In the genomic region with DNA sequence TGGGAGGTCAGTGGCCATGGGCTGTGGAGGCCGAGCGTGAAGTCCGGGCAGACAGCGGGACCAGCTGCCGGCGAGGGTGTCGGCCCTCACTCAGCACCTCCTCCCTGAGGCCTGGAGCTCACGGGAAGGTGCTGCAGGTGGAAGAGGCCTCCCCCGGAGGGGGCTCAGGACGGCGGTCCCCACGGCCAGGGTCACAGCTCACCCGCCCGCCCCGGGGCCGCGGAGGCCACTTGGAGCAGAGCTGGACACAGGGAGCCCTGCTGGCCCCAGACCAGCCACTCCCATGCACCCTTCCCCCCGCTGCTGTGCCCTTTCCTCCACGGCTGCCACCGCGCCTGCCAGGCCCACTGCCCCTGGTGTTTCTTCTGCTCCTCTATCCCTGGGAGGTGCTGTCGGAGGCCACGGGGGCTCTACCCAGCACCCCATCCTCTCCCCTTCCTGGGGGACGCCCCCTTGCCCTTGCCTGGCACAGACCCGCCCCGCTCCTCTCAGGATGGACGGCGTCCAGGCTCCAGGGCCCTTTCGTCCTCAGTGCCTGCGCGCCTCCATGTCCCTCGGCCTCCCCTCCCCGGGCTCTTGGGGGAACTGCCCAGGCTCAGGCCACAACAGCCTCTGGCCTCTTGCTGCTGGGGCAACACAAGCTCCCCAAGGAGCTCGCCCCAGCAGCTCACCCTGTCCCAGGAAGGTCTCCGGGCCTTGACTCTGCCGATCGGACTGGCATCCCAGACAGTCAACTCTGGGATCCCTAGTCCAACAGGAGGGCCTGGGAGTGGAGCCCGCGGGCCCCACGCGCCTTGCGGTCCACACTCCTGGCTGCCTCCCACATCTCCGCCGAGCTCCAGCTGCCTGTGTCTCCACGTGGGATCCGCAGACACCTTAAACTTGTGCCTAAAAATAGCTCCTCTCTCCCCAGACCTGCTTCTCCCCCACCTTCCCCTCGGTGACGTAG, we compare ENCODE assay signal across 28 cellular contexts. TPM values are rescaled to one million over a fixed set of nuclear protein-coding genes. Genes with fewer than 3 reads are reported as not detected.
DNase-seq lines count a peak whose midpoint lies in the region; ATAC-seq, FAIRE-seq and TF ChIP-seq lines count a peak whose summit lies in the region.
"Had no signal": no experiment of that assay in that cellular context is flagged by ENCODE, and none has a peak within 500 bp of the region (broad histone marks: within the 10 kb centered on the region; RNA-seq: fewer than 3 reads in every experiment).

No MANE protein-coding gene starts in this region.

- H3K4me1 ChIP-seq in HepG2 (ENCODE audit: insufficient read depth, low read length) (no peaks in the 10 kb centered on the region), right lobe of liver (peaks cover 0 to 5% (median 0%) of the 10 kb centered on the region in 4 donors), skeletal muscle tissue (ENCODE audit: control insufficient read depth in 3 of 3, insufficient read depth in 3 of 3, low read length in 3 of 3) (peaks cover 17 to 41% (median 40%) of the 10 kb centered on the region in 3 donors), adrenal gland (replicated peaks in 1 of 2) (peaks cover 10 to 12% of the 10 kb centered on the region in 2 donors)
- H3K4me1 ChIP-seq: SJCRH30 had no signal

- TF ChIP-seq POLR2A in HepG2 (IDR thresholded peaks at IDR 0.05; ENCODE audit: insufficient read depth in 1 of 2, low read depth in 2 of 2, low read length in 2 of 2) (no peak), right lobe of liver (IDR thresholded peaks at IDR 0.05) (no peak), adrenal gland (IDR thresholded peaks at IDR 0.05) (no peak)

- H3K27ac ChIP-seq in HepG2 (ENCODE audit: extremely low read length, insufficient read depth, low read length) (no peak overlapping the region), right lobe of liver (no peak overlapping the region), skeletal muscle tissue (ENCODE audit: low read depth, low read length) (peak overlapping the region; percentile 68), adrenal gland (no peak overlapping the region)
- H3K27ac ChIP-seq: ascending aorta, GM23248, KMS-11, Peyer's patch, SJCRH30, thoracic aorta, vagina had no signal

- ATAC-seq in HepG2, result peak; percentile 8
- no peak for ATAC-seq in right lobe of liver
- ATAC-seq in HG02588 (IDR thresholded peaks at IDR 0.05; ENCODE audit: unreplicated experiment), result no peak
- no peak for ATAC-seq in HG03196 (IDR thresholded peaks at IDR 0.05; ENCODE audit: unreplicated experiment)
- ATAC-seq: activated CD4-positive, CD25-positive, alpha-beta regulatory T cell treated with anti-CD3 and anti-CD28 coated beads, Interleukin-2, amount 50 U/mL, for 24 hours; heart left ventricle; T-cell had no signal

- H2AFZ ChIP-seq in HepG2 (ENCODE audit: low read length), result no peak overlapping the region
- H2AFZ ChIP-seq: GM23248 had no signal

- no peaks in the 10 kb centered on the region for H3K9me3 ChIP-seq in HepG2 (ENCODE audit: low read length)
- no peaks in the 10 kb centered on the region for H3K9me3 ChIP-seq in right lobe of liver
- no peaks in the 10 kb centered on the region for H3K9me3 ChIP-seq in skeletal muscle tissue (ENCODE audit: control insufficient read depth in 3 of 3, low read length in 3 of 3)
- no peaks in the 10 kb centered on the region for H3K9me3 ChIP-seq in adrenal gland (replicated peaks in 1 of 3)
- H3K9me3 ChIP-seq: vagina had no signal

- H3K4me2 ChIP-seq in HepG2 (ENCODE audit: low read depth, low read length), result no peak overlapping the region
- H3K4me2 ChIP-seq: KMS-11 had no signal

- H3K36me3 ChIP-seq in HepG2 (replicated peaks in 1 of 2; ENCODE audit: control insufficient read depth in 1 of 2, insufficient read depth in 2 of 2, low read length in 2 of 2), result peaks cover under 1 to 4% of the 10 kb centered on the region in 2 experiments; a peak in 2 of 5 replicates
- no peaks in the 10 kb centered on the region for H3K36me3 ChIP-seq in right lobe of liver
- peaks cover 2 to 8% (median 5%) of the 10 kb centered on the region in 3 donors for H3K36me3 ChIP-seq in skeletal muscle tissue (ENCODE audit: control insufficient read depth in 3 of 3, insufficient read depth in 3 of 3, low read length in 3 of 3)
- H3K36me3 ChIP-seq in adrenal gland (replicated peaks in 1 of 2), result no peaks in the 10 kb centered on the region
- H3K36me3 ChIP-seq: thoracic aorta, vagina had no signal

- BruUV-seq in HepG2 (replicated peaks; lab: Mats Ljungman, UMichigan), result no TSS peak

- FAIRE-seq in HepG2 (lab: Jason Lieb, UNC), result no peak
- FAIRE-seq: D721Med, HTR-8/SVneo had no signal

- no peak for TF ChIP-seq EP300 in HepG2 (IDR thresholded peaks at IDR 0.05; ENCODE audit: low read depth in 2 of 2, low read length in 2 of 2)
- no peak for TF ChIP-seq EP300 in HepG2 (CRISPR knock-in tag; IDR thresholded peaks at IDR 0.05; ENCODE audit: borderline replicate concordance)

- POLR2A ChIA-PET in HepG2 (lab: Yijun Ruan, JAX), result no interaction called here

- no peak for TF ChIP-seq CTCF in HepG2 (CRISPR knock-in tag; IDR thresholded peaks at IDR 0.05)
- TF ChIP-seq CTCF in right lobe of liver (IDR thresholded peaks at IDR 0.05), result no peak
- no peak for TF ChIP-seq CTCF in adrenal gland (IDR thresholded peaks at IDR 0.05)

- no peak for TF ChIP-seq RAD21 in HepG2 (CRISPR knock-in tag; IDR thresholded peaks at IDR 0.05)

- DNase-seq in HepG2 (ENCODE audit: low spot score) (no peak), right lobe of liver (no peak), RPMI7951 (ENCODE audit: low read depth) (peak; percentile 22), head of caudate nucleus (peak; percentile 40 to 90 (median 70)), adrenal gland (no peak)
- DNase-seq: activated naive CD4-positive, alpha-beta T cell treated with anti-CD3 and anti-CD28 coated beads, Interleukin-2, amount 10 ng/mL, durations not matched to agents 7 days and 5 days; C1 segment of cervical spinal cord; GM23248; heart left ventricle; NCI-H1436 treated with DMSO at 0.1 percent for 48 hours; NCI-H2107; NCI-H510A treated with DMSO at 0.1 percent for 48 hours; NK-92 treated with Interleukin-12 subunit alpha and Interleukin-12 subunit beta, amount 100 ng/mL, for 24 hours; Peyer's patch; SJCRH30; stimulated activated CD4-positive, alpha-beta T cell treated with anti-CD3 and anti-CD28 coated beads, Interleukin-2, amount 100 ng/mL, for 48 hours; stimulated activated naive CD4-positive, alpha-beta T cell; T-cell had no signal

- intact Hi-C loops in HepG2 (cut with micrococcal nuclease; ENCODE audit: unreplicated experiment) (no loop called here), right lobe of liver (cut with DNase I) (no loop called here), head of caudate nucleus (cut with DNase I) (no loop called here), adrenal gland (cut with DNase I) (no loop called here)

- in situ Hi-C loops in HepG2 (cut with HindIII; ENCODE audit: extremely low pct_ligation_motif_present, low pct_unique_long_range_greater_than_20kb), result no loop called here

- WGBS in HepG2 (ENCODE audit: low lambda C conversion rate), result 86% methylated on average over 19 of the region's 48 CpGs
- WGBS in right lobe of liver (ENCODE audit: insufficient coverage, low coverage, low lambda C conversion rate, missing lambda C conversion rate), result 55% methylated on average over 4 of the region's 48 CpGs
- WGBS in adrenal gland, 4 donors, result 85 to 96% (median 90%) methylated on average over 16 to 48 of the region's 48 CpGs

- H3K79me2 ChIP-seq in HepG2 (ENCODE audit: insufficient read depth, low read length), result no peaks in the 10 kb centered on the region

- no peaks in the 10 kb centered on the region for H4K20me1 ChIP-seq in HepG2 (ENCODE audit: insufficient read depth, low read length)

- H3K27me3 ChIP-seq in HepG2 (ENCODE audit: control insufficient read depth in 1 of 2, insufficient read depth in 2 of 2, low read length in 2 of 2) (no peaks in the 10 kb centered on the region), right lobe of liver (no peaks in the 10 kb centered on the region), skeletal muscle tissue (ENCODE audit: control insufficient read depth in 3 of 3, insufficient read depth in 3 of 3, low read length in 3 of 3) (no peaks in the 10 kb centered on the region), adrenal gland (no peaks in the 10 kb centered on the region)
- H3K27me3 ChIP-seq: ascending aorta, heart left ventricle, Peyer's patch, SJCRH30, vagina had no signal

- no peak overlapping the region for H3K4me3 ChIP-seq in HepG2 (replicated peaks in 1 of 3; ENCODE audit: insufficient read depth in 1 of 3, low read depth in 2 of 3, low read length in 3 of 3)
- H3K4me3 ChIP-seq in right lobe of liver, result no peak overlapping the region
- H3K4me3 ChIP-seq in skeletal muscle tissue (ENCODE audit: low read length in 3 of 3), result peak overlapping the region in 1 of 3 donors; percentile 13
- H3K4me3 ChIP-seq in adrenal gland, result no peak overlapping the region
- H3K4me3 ChIP-seq: ascending aorta, GM23248, heart left ventricle, Peyer's patch, SJCRH30, thoracic aorta, vagina had no signal

- CTCF ChIA-PET in HepG2 (lab: Yijun Ruan, JAX; ENCODE audit: low intra/inter-chr PET ratio, low total read pairs), result no interaction called here

- no peak overlapping the region for H3K9ac ChIP-seq in HepG2 (ENCODE audit: insufficient read depth, low read depth, low read length)
- peak overlapping the region; percentile 32 to 73 (median 51) for H3K9ac ChIP-seq in skeletal muscle tissue (ENCODE audit: low read depth in 1 of 3, low read length in 3 of 3)
- H3K9ac ChIP-seq: GM23248, KMS-11 had no signal

RNA-seq across cellular contexts. Expression of a gene that starts 4.2 kb away (rescaled TPM):
- total RNA-seq in HepG2 (2016; rRNA removed; fragmentation: Illumina TruSeq; extraction: Trizol) (not detected in 2 replicates), right lobe of liver (under 1 TPM in 1 of 6 experiments, not detected in 5; 0.40 TPM), skeletal muscle tissue (2.1 TPM), adrenal gland (1 to 10 TPM in 7 of 8 donors, under 1 TPM in 1; 0.95 to 7.0 (median 3.2) TPM)
- not detected in 2 replicates for total RNA-seq in HepG2 (2016; cell fraction: cytosol; rRNA removed; fragmentation: Illumina TruSeq; extraction: Trizol; ENCODE audit: low read depth)
- total RNA-seq in HepG2 (2016; cell fraction: insoluble cytoplasmic fraction; rRNA removed; fragmentation: Illumina TruSeq; extraction: Trizol), result not detected in 2 replicates
- total RNA-seq in HepG2 (2016; cell fraction: membrane; rRNA removed; fragmentation: Illumina TruSeq; extraction: Trizol), result not detected in 2 replicates
- not detected in 2 replicates for total RNA-seq in HepG2 (2016; cell fraction: nucleus; rRNA removed; fragmentation: Illumina TruSeq; extraction: Trizol)
- polyA plus RNA-seq in HepG2 (2011; rRNA removed) (0.17 and 0.21 TPM in 2 replicates), adrenal gland (10 to 100 TPM in 1 of 3 donors, 1 to 10 TPM in 1, not detected in 1; 5.5 to 12.4 TPM)
- polyA plus RNA-seq in HepG2 (2011; cell fraction: cytosol; rRNA removed), result 0.17 TPM in 1 of 2 replicates, not detected in the other
- 3.9 and 4.5 TPM in 2 replicates for polyA plus RNA-seq in HepG2 (2011; cell fraction: nucleus; rRNA removed)
- 0.58 and 1.1 TPM in 2 replicates for polyA plus RNA-seq in HepG2 (2012)
- polyA plus RNA-seq in HepG2 (2016; cell fraction: cytosol; fragmentation: Illumina TruSeq; extraction: Trizol; ENCODE audit: low read depth), result not detected in 2 replicates
- polyA plus RNA-seq in HepG2 (2016; cell fraction: insoluble cytoplasmic fraction; fragmentation: Illumina TruSeq; extraction: Trizol; ENCODE audit: low read depth), result 0.34 TPM in 1 of 2 replicates, not detected in the other
- polyA plus RNA-seq in HepG2 (2016; cell fraction: membrane; fragmentation: Illumina TruSeq; extraction: Trizol; ENCODE audit: low read depth), result not detected in 2 replicates
- polyA plus RNA-seq in HepG2 (2016; cell fraction: nucleus; fragmentation: Illumina TruSeq; extraction: Trizol; ENCODE audit: insufficient read depth, low read depth), result 0.90 TPM in 1 of 2 replicates, not detected in the other
- polyA minus RNA-seq in HepG2 (2011; rRNA and poly(A)+ RNA removed; ENCODE audit: low replicate concordance), result not detected in 2 replicates
- not detected in 2 replicates for polyA minus RNA-seq in HepG2 (2011; cell fraction: cytosol; rRNA and poly(A)+ RNA removed)
- polyA minus RNA-seq in HepG2 (2011; cell fraction: nucleus; rRNA and poly(A)+ RNA removed), result not detected in 2 replicates
- total RNA-seq in RPMI7951 (2014; rRNA removed; shearing (Covaris generic)), result not detected in 2 replicates
- total RNA-seq: ascending aorta had no signal

RNA-seq across cellular contexts. Expression of a gene that starts 24.3 kb away (rescaled TPM):
- 33.4 and 49.0 TPM in 2 replicates for total RNA-seq in HepG2 (2016; rRNA removed; fragmentation: Illumina TruSeq; extraction: Trizol)
- 18.2 and 18.9 TPM in 2 replicates for total RNA-seq in HepG2 (2016; cell fraction: cytosol; rRNA removed; fragmentation: Illumina TruSeq; extraction: Trizol; ENCODE audit: low read depth)
- total RNA-seq in HepG2 (2016; cell fraction: insoluble cytoplasmic fraction; rRNA removed; fragmentation: Illumina TruSeq; extraction: Trizol), result 27.6 and 52.7 TPM in 2 replicates
- total RNA-seq in HepG2 (2016; cell fraction: membrane; rRNA removed; fragmentation: Illumina TruSeq; extraction: Trizol), result 38.0 and 38.8 TPM in 2 replicates
- total RNA-seq in HepG2 (2016; cell fraction: nucleus; rRNA removed; fragmentation: Illumina TruSeq; extraction: Trizol), result 30.1 and 34.5 TPM in 2 replicates
- polyA plus RNA-seq in HepG2 (2011; rRNA removed), result 10.6 and 15.5 TPM in 2 replicates
- 11.1 and 18.2 TPM in 2 replicates for polyA plus RNA-seq in HepG2 (2011; cell fraction: cytosol; rRNA removed)
- 45.2 and 49.3 TPM in 2 replicates for polyA plus RNA-seq in HepG2 (2011; cell fraction: nucleus; rRNA removed)
- 12.6 and 17.3 TPM in 2 replicates for polyA plus RNA-seq in HepG2 (2012)
- 19.2 and 20.9 TPM in 2 replicates for polyA plus RNA-seq in HepG2 (2016; cell fraction: cytosol; fragmentation: Illumina TruSeq; extraction: Trizol; ENCODE audit: low read depth)
- polyA plus RNA-seq in HepG2 (2016; cell fraction: insoluble cytoplasmic fraction; fragmentation: Illumina TruSeq; extraction: Trizol; ENCODE audit: low read depth), result 33.0 and 40.7 TPM in 2 replicates
- 30.9 and 31.4 TPM in 2 replicates for polyA plus RNA-seq in HepG2 (2016; cell fraction: membrane; fragmentation: Illumina TruSeq; extraction: Trizol; ENCODE audit: low read depth)
- polyA plus RNA-seq in HepG2 (2016; cell fraction: nucleus; fragmentation: Illumina TruSeq; extraction: Trizol; ENCODE audit: insufficient read depth, low read depth), result 80.5 and 96.5 TPM in 2 replicates
- polyA minus RNA-seq in HepG2 (2011; rRNA and poly(A)+ RNA removed; ENCODE audit: low replicate concordance), result 21.9 and 37.5 TPM in 2 replicates
- polyA minus RNA-seq in HepG2 (2011; cell fraction: cytosol; rRNA and poly(A)+ RNA removed), result 11.0 and 16.1 TPM in 2 replicates
- 8.6 and 10.7 TPM in 2 replicates for polyA minus RNA-seq in HepG2 (2011; cell fraction: nucleus; rRNA and poly(A)+ RNA removed)
- total RNA-seq in right lobe of liver, result 10 to 100 TPM; 10.8 to 31.7 (median 13.1) TPM
- 24.9 and 39.2 TPM in 2 replicates for total RNA-seq in RPMI7951 (2014; rRNA removed; shearing (Covaris generic))
- total RNA-seq in skeletal muscle tissue, result 6.8 TPM
- total RNA-seq in adrenal gland, result 10 to 100 TPM; 16.9 to 46.3 (median 28.7) TPM
- 10 to 100 TPM in 2 of 3 donors, 1 to 10 TPM in 1; 7.8 to 40.7 (median 25.1) TPM for polyA plus RNA-seq in adrenal gland

RNA-seq across cellular contexts. Expression of a gene that starts 38.4 kb away (rescaled TPM):
- 63.5 and 67.1 TPM in 2 replicates for total RNA-seq in HepG2 (2016; rRNA removed; fragmentation: Illumina TruSeq; extraction: Trizol)
- total RNA-seq in HepG2 (2016; cell fraction: cytosol; rRNA removed; fragmentation: Illumina TruSeq; extraction: Trizol; ENCODE audit: low read depth), result 174 and 181 TPM in 2 replicates
- 55.4 and 71.0 TPM in 2 replicates for total RNA-seq in HepG2 (2016; cell fraction: insoluble cytoplasmic fraction; rRNA removed; fragmentation: Illumina TruSeq; extraction: Trizol)
- 205 and 206 TPM in 2 replicates for total RNA-seq in HepG2 (2016; cell fraction: membrane; rRNA removed; fragmentation: Illumina TruSeq; extraction: Trizol)
- 33.8 and 37.5 TPM in 2 replicates for total RNA-seq in HepG2 (2016; cell fraction: nucleus; rRNA removed; fragmentation: Illumina TruSeq; extraction: Trizol)
- 41.7 and 42.8 TPM in 2 replicates for polyA plus RNA-seq in HepG2 (2011; rRNA removed)
- polyA plus RNA-seq in HepG2 (2011; cell fraction: cytosol; rRNA removed), result 46.2 and 47.3 TPM in 2 replicates
- polyA plus RNA-seq in HepG2 (2011; cell fraction: nucleus; rRNA removed), result 54.5 and 58.4 TPM in 2 replicates
- 78.4 and 81.7 TPM in 2 replicates for polyA plus RNA-seq in HepG2 (2012)
- 402 and 408 TPM in 2 replicates for polyA plus RNA-seq in HepG2 (2016; cell fraction: cytosol; fragmentation: Illumina TruSeq; extraction: Trizol; ENCODE audit: low read depth)
- 95.7 and 105 TPM in 2 replicates for polyA plus RNA-seq in HepG2 (2016; cell fraction: insoluble cytoplasmic fraction; fragmentation: Illumina TruSeq; extraction: Trizol; ENCODE audit: low read depth)
- 348 and 359 TPM in 2 replicates for polyA plus RNA-seq in HepG2 (2016; cell fraction: membrane; fragmentation: Illumina TruSeq; extraction: Trizol; ENCODE audit: low read depth)
- 88.7 and 92.0 TPM in 2 replicates for polyA plus RNA-seq in HepG2 (2016; cell fraction: nucleus; fragmentation: Illumina TruSeq; extraction: Trizol; ENCODE audit: insufficient read depth, low read depth)
- polyA minus RNA-seq in HepG2 (2011; rRNA and poly(A)+ RNA removed; ENCODE audit: low replicate concordance), result 60.1 and 74.5 TPM in 2 replicates
- polyA minus RNA-seq in HepG2 (2011; cell fraction: cytosol; rRNA and poly(A)+ RNA removed), result 44.8 and 47.0 TPM in 2 replicates
- 35.7 and 37.5 TPM in 2 replicates for polyA minus RNA-seq in HepG2 (2011; cell fraction: nucleus; rRNA and poly(A)+ RNA removed)
- total RNA-seq in right lobe of liver, result 10 to 100 TPM; 46.6 to 72.6 (median 63.8) TPM
- total RNA-seq in RPMI7951 (2014; rRNA removed; shearing (Covaris generic)), result 77.3 and 86.5 TPM in 2 replicates
- 40.2 TPM for total RNA-seq in skeletal muscle tissue
- total RNA-seq in adrenal gland, result 100 to 1,000 TPM in 5 of 8 donors, 10 to 100 TPM in 3; 87.7 to 219 (median 110) TPM
- polyA plus RNA-seq in adrenal gland, result 100 to 1,000 TPM in 2 of 3 donors, 10 to 100 TPM in 1; 84.2 to 132 (median 108) TPM

Comparison
In these comparisons a context has a peak if more than half of its experiments do, and no peak if none do; other contexts are left out.
1. DNase-seq: peak in RPMI7951 (single experiment) and head of caudate nucleus (42 of 42); none in HepG2 (single experiment), right lobe of liver (0 of 3) and adrenal gland (0 of 7).